8 cellular contexts compared by ENCODE assay signal in genomic region chr17:81398170-81398854, GRCh38. TPM values are rescaled to one million over a fixed set of nuclear protein-coding genes. Genes with fewer than 3 reads are reported as not detected.
A peak's percentile ranks its signal among the peaks of the same experiment; 100 is the strongest.
DNase-seq lines count a peak whose midpoint lies in the region; ATAC-seq, FAIRE-seq and TF ChIP-seq lines count a peak whose summit lies in the region.

No MANE protein-coding gene starts in this region.

- peaks cover 56% of the 10 kb centered on the region for H3K4me1 Mint-ChIP-seq in GM23338

- in situ Hi-C loops in SK-MEL-5 (cut with HindIII; ENCODE audit: low pct_unique_long_range_greater_than_20kb, low sequenced_read_pairs) = loop anchor here (10.0 kb wide), 1 partner anchor 116 kb away; the partner anchor contains the start of gene ACTG1

- no peak overlapping the region for H3K27ac Mint-ChIP-seq in GM23338

- DNase-seq in GM23338 (ENCODE audit: low spot score) = peak; percentile 68
- peak; percentile 36 for DNase-seq in SK-MEL-5 (ENCODE audit: low read depth, low spot score)
- DNase-seq in fibroblast of gingiva (ENCODE audit: low read depth) = peak; percentile 62
- no peak for DNase-seq in ureter (ENCODE audit: low spot score)
- DNase-seq in GM10248 (ENCODE audit: extremely low spot score) = no peak
- no peak for DNase-seq in frontal cortex (ENCODE audit: low spot score in 2 of 2)

- H4K20me1 ChIP-seq in GM23338 (replicated peaks; ENCODE audit: insufficient read depth) = no peaks in the 10 kb centered on the region

- H3K9me2 ChIP-seq in GM23338 (ENCODE audit: insufficient read depth) = no peaks in the 10 kb centered on the region

- peaks cover 82% of the 10 kb centered on the region for H3K27me3 ChIP-seq in GM23338 (ENCODE audit: insufficient read depth)
- no peaks in the 10 kb centered on the region for H3K27me3 ChIP-seq in parathyroid adenoma (ENCODE audit: control insufficient read depth, insufficient read depth, low read length)

- POLR2A ChIA-PET in GM10248 (lab: Yijun Ruan, JAX) = no interaction called here

- H3K4me2 ChIP-seq in GM23338 (peak overlapping the region; percentile 71), parathyroid adenoma (ENCODE audit: low read length) (peak overlapping the region; percentile 81)

- peaks cover 48% of the 10 kb centered on the region for H3K4me1 ChIP-seq in GM23338 (ENCODE audit: insufficient read depth)
- peaks cover 11% of the 10 kb centered on the region for H3K4me1 ChIP-seq in parathyroid adenoma

- H3F3A ChIP-seq in GM23338 (replicated peaks; ENCODE audit: low read depth) = peaks cover 14% of the 10 kb centered on the region

- no peaks in the 10 kb centered on the region for H3K9me3 ChIP-seq in parathyroid adenoma (ENCODE audit: control insufficient read depth, low read length)

- CTCF ChIA-PET in GM10248 (lab: Yijun Ruan, JAX) = interaction anchor here (2.0 kb wide), 1 partner anchor 27 kb away, joined by 6 read pairs; no protein-coding TSS in a partner anchor

- H3K27ac ChIP-seq in GM23338 (ENCODE audit: low read depth) = no peak overlapping the region
- H3K27ac ChIP-seq in parathyroid adenoma = peak overlapping the region; percentile 93

- H3K4me3 ChIP-seq in GM23338 = peak overlapping the region; percentile 65
- H3K4me3 ChIP-seq in parathyroid adenoma (ENCODE audit: low read depth, low read length) = peak overlapping the region; percentile 81

- H3K36me3 Mint-ChIP-seq in GM23338 (ENCODE audit: low read depth) = peaks cover 2% of the 10 kb centered on the region; the same call in 1 of the 3 replicates

- ATAC-seq in GM23338 (no peak), HG03039 (IDR thresholded peaks at IDR 0.05; ENCODE audit: unreplicated experiment) (no peak)

- no peaks in the 10 kb centered on the region for H3K36me3 ChIP-seq in GM23338 (ENCODE audit: insufficient read depth)
- no peaks in the 10 kb centered on the region for H3K36me3 ChIP-seq in parathyroid adenoma (ENCODE audit: control insufficient read depth, insufficient read depth, low read length)

- peak overlapping the region; percentile 70 for H3K4me3 Mint-ChIP-seq in GM23338

- H3K27me3 Mint-ChIP-seq in GM23338 (ENCODE audit: insufficient read depth, low read depth, poor library complexity) = peaks cover 71% of the 10 kb centered on the region

- FAIRE-seq in frontal cortex (lab: Jason Lieb, UNC) = no peak

- no peak overlapping the region for H3K9ac ChIP-seq in parathyroid adenoma

- H3K9me3 Mint-ChIP-seq in GM23338 = peaks cover 3% of the 10 kb centered on the region; the same call in 1 of the 3 replicates

- no peaks in the 10 kb centered on the region for H3K79me2 ChIP-seq in GM23338 (replicated peaks; ENCODE audit: insufficient read depth)
- peaks cover 33% of the 10 kb centered on the region for H3K79me2 ChIP-seq in parathyroid adenoma

- no peak overlapping the region for H2AFZ ChIP-seq in GM23338
- peak overlapping the region; percentile 51 for H2AFZ ChIP-seq in parathyroid adenoma

- TF ChIP-seq CTCF in GM23338 (conservative IDR thresholded peaks at IDR 0.05; ENCODE audit: low read depth in 2 of 2) (no peak), parathyroid adenoma (IDR thresholded peaks at IDR 0.05) (no peak), GM10248 (IDR thresholded peaks at IDR 0.05; ENCODE audit: control extremely low read depth, extremely low read depth, low read depth, missing control alignments) (no peak)

TF ChIP-seq in GM23338, 12 proteins besides CTCF, POLR2A, EP300 and RAD21:
- no peak for TF ChIP-seq NANOG (IDR thresholded peaks at IDR 0.05; ENCODE audit: borderline replicate concordance)
- peak; percentile 63 for TF ChIP-seq EZH2 (IDR thresholded peaks at IDR 0.05; ENCODE audit: low read depth, unreplicated experiment)

RNA-seq across cellular contexts. Expression of gene BAHCC1, which starts 3.1 kb away (rescaled TPM):
- 1.1 and 1.8 TPM in 2 replicates for total RNA-seq in GM23338 (2014; rRNA removed; shearing (Covaris generic))
- polyA plus RNA-seq in GM23338 (2016; fragmentation: Nextera tagmentation; extraction: Ambion mirVana) = 0.17 and 0.24 TPM in 2 replicates
- 15.4 and 19.1 TPM in 2 replicates for total RNA-seq in SK-MEL-5 (2014; rRNA removed; shearing (Covaris generic))
- polyA plus RNA-seq in SK-MEL-5 (2015; cell fraction: cytosol; rRNA removed) = 64.9 and 83.0 TPM in 2 replicates
- polyA plus RNA-seq in SK-MEL-5 (2015; cell fraction: nucleus; rRNA removed) = 202 and 203 TPM in 2 replicates
- total RNA-seq in ureter (23.7 TPM), frontal cortex (5.7 TPM)

Comparison
In these comparisons a context has a peak if more than half of its experiments do, and no peak if none do; other contexts are left out.
1. DNase-seq: peak in GM23338 (single experiment), SK-MEL-5 (single experiment) and fibroblast of gingiva (single experiment); none in ureter (single experiment), GM10248 (single experiment) and frontal cortex (0 of 2).